ENCODE assay signal across 1 cellular context in the genomic region with DNA sequence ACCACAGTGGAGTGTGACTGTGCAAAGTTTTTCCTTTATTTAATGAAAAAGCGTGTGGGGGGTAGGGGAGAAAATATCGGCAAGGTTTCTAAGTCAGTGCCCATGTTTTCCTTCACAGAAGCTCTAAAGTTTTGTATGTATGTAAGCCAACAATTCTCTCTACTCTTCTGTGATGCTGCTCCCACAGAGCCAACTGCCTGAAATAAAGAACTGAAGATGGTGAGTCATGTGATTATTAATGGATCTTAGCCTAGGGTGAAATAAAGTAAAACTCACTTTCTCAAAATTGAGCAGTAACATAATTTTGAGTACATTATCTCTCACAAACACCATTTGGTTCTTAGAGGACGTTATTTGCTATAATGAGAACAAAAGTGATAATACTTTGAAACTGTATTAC.
TF ChIP-seq lines count a peak whose summit lies in the region.

No MANE protein-coding gene starts in this region.

TF ChIP-seq in GM12878, 131 proteins besides CTCF, POLR2A, EP300 and RAD21 (continued from another document):
- TF ChIP-seq CBX3 (IDR thresholded peaks at IDR 0.05; ENCODE audit: borderline replicate concordance, low read depth) = no peak
- TF ChIP-seq, protein P1, sequence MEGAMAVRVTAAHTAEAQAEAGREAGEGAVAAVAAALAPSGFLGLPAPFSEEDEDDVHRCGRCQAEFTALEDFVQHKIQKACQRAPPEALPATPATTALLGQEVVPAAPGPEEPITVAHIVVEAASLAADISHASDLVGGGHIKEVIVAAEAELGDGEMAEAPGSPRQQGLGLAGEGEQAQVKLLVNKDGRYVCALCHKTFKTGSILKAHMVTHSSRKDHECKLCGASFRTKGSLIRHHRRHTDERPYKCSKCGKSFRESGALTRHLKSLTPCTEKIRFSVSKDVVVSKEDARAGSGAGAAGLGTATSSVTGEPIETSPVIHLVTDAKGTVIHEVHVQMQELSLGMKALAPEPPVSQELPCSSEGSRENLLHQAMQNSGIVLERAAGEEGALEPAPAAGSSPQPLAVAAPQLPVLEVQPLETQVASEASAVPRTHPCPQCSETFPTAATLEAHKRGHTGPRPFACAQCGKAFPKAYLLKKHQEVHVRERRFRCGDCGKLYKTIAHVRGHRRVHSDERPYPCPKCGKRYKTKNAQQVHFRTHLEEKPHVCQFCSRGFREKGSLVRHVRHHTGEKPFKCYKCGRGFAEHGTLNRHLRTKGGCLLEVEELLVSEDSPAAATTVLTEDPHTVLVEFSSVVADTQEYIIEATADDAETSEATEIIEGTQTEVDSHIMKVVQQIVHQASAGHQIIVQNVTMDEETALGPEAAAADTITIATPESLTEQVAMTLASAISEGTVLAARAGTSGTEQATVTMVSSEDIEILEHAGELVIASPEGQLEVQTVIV (IDR thresholded peaks at IDR 0.05; ENCODE audit: borderline replicate concordance, partially characterized antibody) = no peak
- no peak for TF ChIP-seq SIX5 (IDR thresholded peaks at IDR 0.05; ENCODE audit: low read depth, low read length, severe bottlenecking)
